ENCODE assay signal across 18 cellular contexts in the genomic region with DNA sequence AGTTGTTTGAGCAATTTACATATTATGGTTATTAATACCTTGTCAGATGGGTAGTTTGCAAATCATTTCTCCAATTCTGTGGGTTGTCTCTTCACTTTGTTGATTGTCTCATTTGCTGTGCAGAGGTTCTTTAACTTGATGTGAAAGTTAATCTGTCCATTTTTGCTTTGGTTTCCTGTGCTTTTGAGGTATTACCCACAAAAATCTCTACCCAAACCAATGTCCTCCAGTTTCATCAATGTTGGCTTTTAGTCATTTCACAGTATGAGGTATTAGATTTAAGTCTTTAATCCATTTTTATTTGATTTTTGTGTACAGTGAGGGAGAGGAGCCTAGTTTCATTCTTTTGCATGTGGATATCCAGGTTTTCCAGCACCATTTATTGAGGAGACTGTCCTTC.
DNase-seq lines count a peak whose midpoint lies in the region; ATAC-seq, FAIRE-seq and TF ChIP-seq lines count a peak whose summit lies in the region.
"Had no signal": no experiment of that assay in that cellular context is flagged by ENCODE, and none has a peak within 500 bp of the region (broad histone marks: within the 10 kb centered on the region; RNA-seq: fewer than 3 reads in every experiment).

No MANE protein-coding gene starts in this region.

- no peaks in the 10 kb centered on the region for H4K20me1 ChIP-seq in GM12878 (ENCODE audit: control insufficient read depth, insufficient read depth)

- H3K27me3 ChIP-seq in GM12878 (replicated peaks in 1 of 2; ENCODE audit: control insufficient read depth in 2 of 2, insufficient read depth in 2 of 2, low read length in 1 of 2) (no peaks in the 10 kb centered on the region), heart left ventricle (no peaks in the 10 kb centered on the region)

- TF ChIP-seq CTCF in GM12878 (IDR thresholded peaks at IDR 0.05 in 2 of 3, conservative IDR thresholded peaks at IDR 0.05 in 1 of 3; ENCODE audit: control insufficient read depth in 2 of 3, extremely low read depth in 1 of 3, insufficient read depth in 1 of 3, low read depth in 3 of 3, low read length in 3 of 3), result no peak
- no peak for TF ChIP-seq CTCF in heart left ventricle (IDR thresholded peaks at IDR 0.05)

- H3K9ac ChIP-seq in GM12878 (ENCODE audit: control insufficient read depth, insufficient read depth, low read length), result no peak overlapping the region

- POLR2A ChIA-PET in GM12878 (lab: Charles Lee), result no interaction called here

- SMC1A ChIA-PET in GM12878 (lab: Charles Lee; ENCODE audit: uncharacterized antibody, unreplicated experiment), result no interaction called here

- no peak for FAIRE-seq in GM12878 (lab: Jason Lieb, UNC)
- FAIRE-seq: GM12891, GM18507, H54 had no signal

- TF ChIP-seq EP300 in GM12878 (IDR thresholded peaks at IDR 0.05; ENCODE audit: borderline replicate concordance in 1 of 2, control insufficient read depth in 1 of 2, low read depth in 2 of 2, low read length in 2 of 2), result no peak

- CTCF ChIA-PET in GM12878 (lab: Yijun Ruan, JAX), result no interaction called here

- no peak overlapping the region for H3K4me3 ChIP-seq in GM12878
- H3K4me3 ChIP-seq in heart left ventricle, result no peak overlapping the region
- H3K4me3 ChIP-seq: HAP-1 had no signal

- no peaks in the 10 kb centered on the region for H3K4me1 ChIP-seq in GM12878 (ENCODE audit: control insufficient read depth, insufficient read depth, low read length)
- H3K4me1 ChIP-seq in heart left ventricle, result no peaks in the 10 kb centered on the region
- H3K4me1 ChIP-seq: HAP-1 had no signal

- RAD21 ChIA-PET in GM12878 (lab: Charles Lee; ENCODE audit: unreplicated experiment), result no interaction called here

- no TSS peak for BruUV-seq in GM12878 (replicated peaks; lab: Mats Ljungman, UMichigan)

- intact Hi-C loops in GM12878 (cut with micrococcal nuclease; ENCODE audit: unreplicated experiment) (no loop called here), heart left ventricle (cut with DNase I) (no loop called here)

- no peak overlapping the region for H3K4me2 ChIP-seq in GM12878 (ENCODE audit: control insufficient read depth, insufficient read depth)

- ATAC-seq in GM18909 (IDR thresholded peaks at IDR 0.05; ENCODE audit: poor library complexity, unreplicated experiment) (peak; percentile 34), HG03097 (IDR thresholded peaks at IDR 0.05; ENCODE audit: low FRiP score, unreplicated experiment) (peak; percentile 61), GM12878 (no peak), GM21360 (IDR thresholded peaks at IDR 0.05; ENCODE audit: unreplicated experiment) (no peak), heart left ventricle (no peak), HG02852 (IDR thresholded peaks at IDR 0.05; ENCODE audit: unreplicated experiment) (no peak)

- in situ Hi-C loops in GM12878 (cut with MboI), result no loop called here

- DNase-seq in GM12878 (ENCODE audit: low read depth, low spot score) (no peak), heart left ventricle (no peak)
- DNase-seq: C1 segment of cervical spinal cord; Calu3; CD4-positive, alpha-beta memory T cell; COR-L47; DMS53; DND-41; GOT3; HFFc6 had no signal

- H3K9me3 ChIP-seq in GM12878 (replicated peaks; ENCODE audit: control insufficient read depth, insufficient read depth, low read length) (no peaks in the 10 kb centered on the region; the same call in 2 of the 3 replicates), heart left ventricle (peaks cover 0 to 14% (median 0%) of the 10 kb centered on the region in 12 donors)
- H3K9me3 ChIP-seq: HAP-1 had no signal

- H3K27ac ChIP-seq in GM12878 (ENCODE audit: control insufficient read depth, insufficient read depth) (no peak overlapping the region), heart left ventricle (no peak overlapping the region)

- no peaks in the 10 kb centered on the region for H3K79me2 ChIP-seq in GM12878 (ENCODE audit: control insufficient read depth, insufficient read depth, low read length)

- TF ChIP-seq POLR2A in GM12878 (IDR thresholded peaks at IDR 0.05; ENCODE audit: low read depth, low read length) (no peak), heart left ventricle (IDR thresholded peaks at IDR 0.05) (no peak)

- TF ChIP-seq RAD21 in GM12878 (IDR thresholded peaks at IDR 0.05; ENCODE audit: insufficient read depth, low read depth, low read length), result no peak

- H2AFZ ChIP-seq in GM12878 (ENCODE audit: control insufficient read depth, low read depth, low read length), result no peak overlapping the region

- H3K36me3 ChIP-seq in GM12878 (ENCODE audit: control insufficient read depth in 2 of 2, insufficient read depth in 2 of 2, low read length in 1 of 2) (no peaks in the 10 kb centered on the region), heart left ventricle (no peaks in the 10 kb centered on the region)
- H3K36me3 ChIP-seq: HAP-1 had no signal

TF ChIP-seq in GM12878, 131 proteins besides CTCF, POLR2A, EP300 and RAD21:
- TF ChIP-seq KAT2A (conservative IDR thresholded peaks at IDR 0.05; ENCODE audit: control insufficient read depth, low read depth, low read length) (no peak), RUNX3 (IDR thresholded peaks at IDR 0.05; ENCODE audit: low read length) (peak; percentile 27; the same call in 1 of the 2 replicates)

Comparison
In these comparisons a context has a peak if more than half of its experiments do, and no peak if none do; other contexts are left out.
1. ATAC-seq: peak in GM18909 (single experiment) and HG03097 (single experiment); none in GM12878 (single experiment), GM21360 (single experiment), heart left ventricle (0 of 4) and HG02852 (single experiment).